In genomic region chr15:64070106-64070505, GRCh38 we compare ENCODE assay signal across 17 cellular contexts. TPM values are rescaled to one million over a fixed set of nuclear protein-coding genes. Genes with fewer than 3 reads are reported as not detected.
DNase-seq lines count a peak whose midpoint lies in the region; ATAC-seq and TF ChIP-seq lines count a peak whose summit lies in the region.
"Had no signal": no experiment of that assay in that cellular context is flagged by ENCODE, and none has a peak within 500 bp of the region (broad histone marks: within the 10 kb centered on the region; RNA-seq: fewer than 3 reads in every experiment).

No MANE protein-coding gene starts in this region.

- no peaks in the 10 kb centered on the region for H3K79me2 ChIP-seq in osteoblast (ENCODE audit: insufficient read depth, low read length)

- H3K4me1 Mint-ChIP-seq in chondrocyte (ENCODE audit: low read depth), result peaks cover 25% of the 10 kb centered on the region

- no peaks in the 10 kb centered on the region for H3K27me3 Mint-ChIP-seq in chondrocyte (ENCODE audit: low read depth)
- H3K27me3 Mint-ChIP-seq: CD4-positive, CD25-positive, alpha-beta regulatory T cell had no signal

- no peaks in the 10 kb centered on the region for H4K20me1 ChIP-seq in osteoblast (ENCODE audit: insufficient read depth, low read length)

- H3K4me1 ChIP-seq in left ventricle myocardium inferior (peaks cover 37% of the 10 kb centered on the region), right atrium auricular region (peaks cover 0 to 31% of the 10 kb centered on the region in 2 donors), osteoblast (ENCODE audit: insufficient read depth, low read length) (peaks cover 32% of the 10 kb centered on the region), uterus (peaks cover 0 to 9% of the 10 kb centered on the region in 2 donors)

- H3K4me3 ChIP-seq in left ventricle myocardium inferior (no peak overlapping the region), right atrium auricular region (no peak overlapping the region), osteoblast (ENCODE audit: insufficient read depth, low read length) (no peak overlapping the region), uterus (no peak overlapping the region)
- H3K4me3 ChIP-seq: cardiac muscle cell, mucosa of descending colon, SJSA1 had no signal

- peak overlapping the region; percentile 59 for H3K27ac Mint-ChIP-seq in chondrocyte (ENCODE audit: unreplicated experiment)
- H3K27ac Mint-ChIP-seq: activated T-helper 1 cell treated with anti-CD3 and anti-CD28 coated beads, Interleukin-12 subunit alpha, Interleukin-12 subunit beta, Interleukin-2, Interleukin-4 antibody, amounts not matched to agents 30 ng/mL and 10 ng/mL and 1 ng/mL, durations not matched to agents 14 hours and 24 hours and 36 hours; H9 had no signal

- H3K27ac ChIP-seq in left ventricle myocardium inferior (replicated peaks), result peak overlapping the region; percentile 72
- H3K27ac ChIP-seq in right atrium auricular region, result peak overlapping the region in 1 of 2 donors; percentile 81
- H3K27ac ChIP-seq in osteoblast (ENCODE audit: low read depth, low read length), result peak overlapping the region; percentile 17
- peak overlapping the region; percentile 76 to 78 for H3K27ac ChIP-seq in uterus
- H3K27ac ChIP-seq: cardiac muscle cell, SJSA1 had no signal

- TF ChIP-seq CTCF in left ventricle myocardium inferior (IDR thresholded peaks at IDR 0.05; ENCODE audit: borderline replicate concordance), result no peak
- no peak for TF ChIP-seq CTCF in right atrium auricular region (IDR thresholded peaks at IDR 0.05)
- no peak for TF ChIP-seq CTCF in chondrocyte (IDR thresholded peaks at IDR 0.05)
- no peak for TF ChIP-seq CTCF in osteoblast (IDR thresholded peaks at IDR 0.05; ENCODE audit: extremely low read depth, low read depth, low read length)
- TF ChIP-seq CTCF in uterus (IDR thresholded peaks at IDR 0.05), result no peak

- H3K36me3 ChIP-seq in left ventricle myocardium inferior (peaks cover 32% of the 10 kb centered on the region), right atrium auricular region (peaks cover 27% of the 10 kb centered on the region), osteoblast (ENCODE audit: insufficient read depth, low read length) (peaks cover 8% of the 10 kb centered on the region), uterus (no peaks in the 10 kb centered on the region)

- H3K36me3 Mint-ChIP-seq in chondrocyte (ENCODE audit: low read depth), result peaks cover 5% of the 10 kb centered on the region

- no peaks in the 10 kb centered on the region for H3K9me3 Mint-ChIP-seq in chondrocyte (ENCODE audit: low read depth)
- H3K9me3 Mint-ChIP-seq: activated T-helper 1 cell treated with anti-CD3 and anti-CD28 coated beads, Interleukin-12 subunit alpha, Interleukin-12 subunit beta, Interleukin-2, Interleukin-4 antibody, amounts not matched to agents 30 ng/mL and 10 ng/mL and 1 ng/mL, durations not matched to agents 14 hours and 24 hours and 36 hours; CD4-positive, CD25-positive, alpha-beta regulatory T cell; H9 had no signal

- H3K4me2 ChIP-seq in osteoblast (ENCODE audit: insufficient read depth, low read length), result no peak overlapping the region

- DNase-seq in left ventricle myocardium inferior (no peak), right atrium auricular region (ENCODE audit: low spot score) (no peak), chondrocyte (ENCODE audit: low spot score) (no peak), osteoblast (ENCODE audit: insufficient read length, low spot score, missing footprints) (no peak), uterus (no peak), T-helper 1 cell (no peak)
- DNase-seq: kidney glomerular epithelial cell, NCI-H146 had no signal

- H3K9me3 ChIP-seq in left ventricle myocardium inferior (replicated peaks), result no peaks in the 10 kb centered on the region
- no peaks in the 10 kb centered on the region for H3K9me3 ChIP-seq in right atrium auricular region
- no peaks in the 10 kb centered on the region for H3K9me3 ChIP-seq in osteoblast (ENCODE audit: low read depth, low read length)
- no peaks in the 10 kb centered on the region for H3K9me3 ChIP-seq in uterus
- H3K9me3 ChIP-seq: mucosa of descending colon, SJSA1 had no signal

- no peak for TF ChIP-seq POLR2A in uterus (IDR thresholded peaks at IDR 0.05)

- intact Hi-C loops in left ventricle myocardium inferior (cut with micrococcal nuclease) (no loop called here), uterus (cut with DNase I; ENCODE audit: low total_unique reads) (no loop called here)

- no peak overlapping the region for H3K4me3 Mint-ChIP-seq in chondrocyte (ENCODE audit: unreplicated experiment)
- H3K4me3 Mint-ChIP-seq: activated T-helper 1 cell treated with anti-CD3 and anti-CD28 coated beads, Interleukin-12 subunit alpha, Interleukin-12 subunit beta, Interleukin-2, Interleukin-4 antibody, amounts not matched to agents 30 ng/mL and 10 ng/mL and 1 ng/mL, durations not matched to agents 14 hours and 24 hours and 36 hours; CD4-positive, CD25-positive, alpha-beta regulatory T cell; H9 had no signal

- ATAC-seq in HG03565 (IDR thresholded peaks at IDR 0.05; ENCODE audit: unreplicated experiment) (no peak), HG03135 (IDR thresholded peaks at IDR 0.05; ENCODE audit: unreplicated experiment) (no peak)
- ATAC-seq: Panc1 had no signal

- H3K27me3 ChIP-seq in left ventricle myocardium inferior (ENCODE audit: low read depth), result no peaks in the 10 kb centered on the region
- H3K27me3 ChIP-seq in right atrium auricular region, result no peaks in the 10 kb centered on the region
- H3K27me3 ChIP-seq in osteoblast (ENCODE audit: insufficient read depth, low read length), result no peaks in the 10 kb centered on the region
- H3K27me3 ChIP-seq in uterus, result no peaks in the 10 kb centered on the region
- H3K27me3 ChIP-seq: cardiac muscle cell, SJSA1 had no signal

- no peak overlapping the region for H2AFZ ChIP-seq in osteoblast (ENCODE audit: low read length)

RNA-seq across cellular contexts. Expression of gene CIAO2A, which starts 23.5 kb away (rescaled TPM):
- total RNA-seq in left ventricle myocardium inferior (71.0 TPM), right atrium auricular region (10 to 100 TPM; 43.6 to 73.7 TPM), chondrocyte (26.3 to 30.1 TPM (median 28.7 TPM) in 3 replicates), osteoblast (45.2 and 51.0 TPM in 2 replicates), uterus (10 to 100 TPM; 21.4 to 53.8 (median 34.3) TPM)

RNA-seq across cellular contexts. Expression of gene DAPK2, which starts 23.8 kb away (rescaled TPM):
- total RNA-seq in left ventricle myocardium inferior (39.0 TPM), right atrium auricular region (10 to 100 TPM; 28.8 to 57.6 TPM), chondrocyte (1.2 to 1.6 TPM (median 1.3 TPM) in 3 replicates), osteoblast (23.5 and 31.8 TPM in 2 replicates), uterus (1 to 10 TPM in 3 of 4 donors, under 1 TPM in 1; 0.88 to 5.3 (median 1.4) TPM)

RNA-seq across cellular contexts. Expression of gene SNX1, which starts 25.7 kb away (rescaled TPM):
- total RNA-seq in left ventricle myocardium inferior (72.1 TPM), right atrium auricular region (10 to 100 TPM; 44.8 to 57.1 TPM), chondrocyte (71.3 to 95.0 TPM (median 72.2 TPM) in 3 replicates), osteoblast (51.0 and 51.9 TPM in 2 replicates), uterus (100 to 1,000 TPM in 2 of 4 donors, 10 to 100 TPM in 2; 74.5 to 178 (median 95.5) TPM)
